Comparison of ENCODE assay signal across 1 cellular context in genomic region chr5:1185652-1186350, GRCh38.
TF ChIP-seq lines count a peak whose summit lies in the region.

No MANE protein-coding gene starts in this region.

TF ChIP-seq in HepG2, 621 proteins besides CTCF, POLR2A, EP300 and RAD21 (continues in another document):
- TF ChIP-seq ZFY (CRISPR knock-in tag; IDR thresholded peaks at IDR 0.05): peak; percentile 76
- TF ChIP-seq KDM6A (CRISPR knock-in tag; IDR thresholded peaks at IDR 0.05; ENCODE audit: low read depth): 0 out of 2 replicates have a peak, but pooled peaks have one; percentile 9
- 0 out of 2 replicates have a peak, but pooled peaks have one; percentile 62 for TF ChIP-seq ZNF383 (CRISPR knock-in tag; IDR thresholded peaks at IDR 0.05; ENCODE audit: borderline replicate concordance)
- TF ChIP-seq PCBP1 (IDR thresholded peaks at IDR 0.05; ENCODE audit: borderline replicate concordance, low read depth, low read length): no peak
- 0 out of 2 replicates have a peak, but pooled peaks have one; percentile 24 for TF ChIP-seq HMG20B (CRISPR knock-in tag; conservative IDR thresholded peaks at IDR 0.05)
- no peak for TF ChIP-seq ZBTB8A (CRISPR knock-in tag; IDR thresholded peaks at IDR 0.05; ENCODE audit: borderline replicate concordance, low read depth)
- no peak for TF ChIP-seq ZNF891 (CRISPR knock-in tag; IDR thresholded peaks at IDR 0.05)
- TF ChIP-seq ZNF800 (CRISPR knock-in tag; IDR thresholded peaks at IDR 0.05): peak; percentile 74; the same call in 1 of the 2 replicates
- peak; percentile 93 for TF ChIP-seq MED1 (CRISPR knock-in tag; IDR thresholded peaks at IDR 0.05)
- no peak for TF ChIP-seq ISX (CRISPR knock-in tag; conservative IDR thresholded peaks at IDR 0.05)
- TF ChIP-seq KDM2A (CRISPR knock-in tag; IDR thresholded peaks at IDR 0.05; ENCODE audit: borderline replicate concordance, low read depth): no peak
- TF ChIP-seq ZZZ3 (CRISPR knock-in tag; IDR thresholded peaks at IDR 0.05; ENCODE audit: borderline replicate concordance): 0 out of 2 replicates have a peak, but pooled peaks have one; percentile 39
- peak; percentile 79; the same call in 1 of the 2 replicates for TF ChIP-seq ZNF12 (CRISPR knock-in tag; IDR thresholded peaks at IDR 0.05)
- peak; percentile 84; the same call in 1 of the 2 replicates for TF ChIP-seq SKIL (CRISPR knock-in tag; IDR thresholded peaks at IDR 0.05; ENCODE audit: borderline replicate concordance)
- peak; percentile 87 for TF ChIP-seq PAXIP1 (CRISPR knock-in tag; conservative IDR thresholded peaks at IDR 0.05)
- peak; percentile 29; the same call in 1 of the 2 replicates for TF ChIP-seq DRAP1 (CRISPR knock-in tag; IDR thresholded peaks at IDR 0.05)
- peak; percentile 91; the same call in 1 of the 2 replicates for TF ChIP-seq ZNF296 (CRISPR knock-in tag; conservative IDR thresholded peaks at IDR 0.05)
- TF ChIP-seq BHLHE40 (IDR thresholded peaks at IDR 0.05; ENCODE audit: low read length): no peak
- TF ChIP-seq TGIF2 (CRISPR knock-in tag; IDR thresholded peaks at IDR 0.05): peak; percentile 58
- peak; percentile 32; the same call in 1 of the 2 replicates for TF ChIP-seq ZNF580 (CRISPR knock-in tag; IDR thresholded peaks at IDR 0.05; ENCODE audit: borderline replicate concordance, low read depth)
- TF ChIP-seq ZBTB20 (CRISPR knock-in tag; IDR thresholded peaks at IDR 0.05; ENCODE audit: borderline replicate concordance, low read depth): peak; percentile 71; the same call in 1 of the 2 replicates
- TF ChIP-seq ZSCAN29 (CRISPR knock-in tag; conservative IDR thresholded peaks at IDR 0.05): peak; percentile 90
- peak; percentile 70; the same call in 1 of the 2 replicates for TF ChIP-seq TSC22D2 (CRISPR knock-in tag; IDR thresholded peaks at IDR 0.05; ENCODE audit: borderline replicate concordance)
- peak; percentile 34; the same call in 1 of the 2 replicates for TF ChIP-seq ZNF263 (CRISPR knock-in tag; IDR thresholded peaks at IDR 0.05)
- no peak for TF ChIP-seq ZBTB25 (CRISPR knock-in tag; IDR thresholded peaks at IDR 0.05)
- peak; percentile 22; the same call in 1 of the 2 replicates for TF ChIP-seq ZIK1 (CRISPR knock-in tag; IDR thresholded peaks at IDR 0.05; ENCODE audit: borderline replicate concordance, low read depth)
- TF ChIP-seq HMGXB4 (CRISPR knock-in tag; IDR thresholded peaks at IDR 0.05; ENCODE audit: borderline replicate concordance in 1 of 2, low read depth in 1 of 2): peak; percentile 42 to 50; a peak in 1 of 4 replicates
- peak; percentile 89 for TF ChIP-seq RARA (CRISPR knock-in tag; IDR thresholded peaks at IDR 0.05)
- TF ChIP-seq ZNF205 (CRISPR knock-in tag; IDR thresholded peaks at IDR 0.05): peak; percentile 70
- peak; percentile 97 for TF ChIP-seq TFAP4 (IDR thresholded peaks at IDR 0.05; ENCODE audit: borderline replicate concordance, low read depth)
- TF ChIP-seq SIX4 (CRISPR knock-in tag; IDR thresholded peaks at IDR 0.05): 0 out of 2 replicates have a peak, but pooled peaks have one; percentile 37
- TF ChIP-seq CBX5 (CRISPR knock-in tag; IDR thresholded peaks at IDR 0.05; ENCODE audit: borderline replicate concordance): peak; percentile 73; the same call in 1 of the 2 replicates
- TF ChIP-seq SNAPC5 (CRISPR knock-in tag; IDR thresholded peaks at IDR 0.05; ENCODE audit: borderline replicate concordance): no peak
- no peak for TF ChIP-seq LCORL (IDR thresholded peaks at IDR 0.05)
- peak; percentile 94 for TF ChIP-seq LCORL (CRISPR knock-in tag; IDR thresholded peaks at IDR 0.05)
- no peak for TF ChIP-seq ASH2L (IDR thresholded peaks at IDR 0.05; ENCODE audit: insufficient read length, low read depth, low read length)
- TF ChIP-seq ZMYM3 (CRISPR knock-in tag; IDR thresholded peaks at IDR 0.05): peak; percentile 80; the same call in 1 of the 2 replicates
- peak; percentile 82 for TF ChIP-seq DPF2 (CRISPR knock-in tag; IDR thresholded peaks at IDR 0.05; ENCODE audit: borderline replicate concordance, low read depth)
- peak; percentile 52; the same call in 1 of the 2 replicates for TF ChIP-seq ERF (CRISPR knock-in tag; IDR thresholded peaks at IDR 0.05)
- peak; percentile 82 for TF ChIP-seq TARDBP (CRISPR knock-in tag; IDR thresholded peaks at IDR 0.05)
- TF ChIP-seq HNRNPL (IDR thresholded peaks at IDR 0.05; ENCODE audit: low read depth, low read length): peak; percentile 99
- TF ChIP-seq STAT6 (CRISPR knock-in tag; IDR thresholded peaks at IDR 0.05; ENCODE audit: borderline replicate concordance): no peak
- no peak for TF ChIP-seq HNF4G (IDR thresholded peaks at IDR 0.05; ENCODE audit: borderline replicate concordance, low read depth, low read length)
- no peak; the same call in 1 of the 2 replicates for TF ChIP-seq HNF4G (CRISPR knock-in tag; IDR thresholded peaks at IDR 0.05; ENCODE audit: borderline replicate concordance, low read depth)
- peak; percentile 32; the same call in 1 of the 2 replicates for TF ChIP-seq PHF8 (CRISPR knock-in tag; IDR thresholded peaks at IDR 0.05)
- no peak for TF ChIP-seq PAF1 (CRISPR knock-in tag; IDR thresholded peaks at IDR 0.05)
- peak; percentile 57; the same call in 1 of the 2 replicates for TF ChIP-seq ATF3 (CRISPR knock-in tag; IDR thresholded peaks at IDR 0.05)
- peak; percentile 69 for TF ChIP-seq ELF1 (CRISPR knock-in tag; IDR thresholded peaks at IDR 0.05)
- peak; percentile 71 for TF ChIP-seq POLR2G (IDR thresholded peaks at IDR 0.05; ENCODE audit: low read depth, low read length)
- peak; percentile 87 for TF ChIP-seq PPARG (CRISPR knock-in tag; conservative IDR thresholded peaks at IDR 0.05)
- peak; percentile 13; the same call in 1 of the 2 replicates for TF ChIP-seq ZSCAN25 (CRISPR knock-in tag; IDR thresholded peaks at IDR 0.05)
- TF ChIP-seq KDM1A (CRISPR knock-in tag; IDR thresholded peaks at IDR 0.05): 0 out of 2 replicates have a peak, but pooled peaks have one; percentile 20
- no peak for TF ChIP-seq IKZF1 (IDR thresholded peaks at IDR 0.05)
